ENCODE assay signal across 17 cellular contexts in the genomic region with DNA sequence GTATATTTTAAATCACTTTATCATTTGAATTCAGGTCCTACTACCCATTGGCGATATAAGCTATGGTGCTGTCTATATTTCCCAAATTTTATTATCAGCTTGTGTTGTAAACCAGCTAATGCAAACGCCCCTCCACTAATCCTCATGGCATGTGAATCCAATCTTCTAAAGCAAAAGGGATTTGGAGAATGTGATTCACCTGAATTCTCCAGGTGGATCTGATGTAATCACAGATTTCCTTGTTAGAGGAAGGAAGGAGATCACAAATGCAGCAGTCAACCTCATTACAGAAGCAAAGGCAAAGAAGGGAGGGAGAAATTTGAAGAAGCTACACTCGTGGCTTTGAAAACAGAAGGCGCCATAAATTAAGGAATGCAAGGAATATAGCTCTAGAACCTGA.
DNase-seq lines count a peak whose midpoint lies in the region; ATAC-seq and TF ChIP-seq lines count a peak whose summit lies in the region.
"Had no signal": no experiment of that assay in that cellular context is flagged by ENCODE, and none has a peak within 500 bp of the region (broad histone marks: within the 10 kb centered on the region; RNA-seq: fewer than 3 reads in every experiment).

No MANE protein-coding gene starts in this region.

- POLR2A ChIA-PET in SK-N-SH (lab: Yijun Ruan, JAX), result no interaction called here

- no peaks in the 10 kb centered on the region for H3K27me3 ChIP-seq in RWPE2 (ENCODE audit: insufficient read depth, poor library complexity, severe bottlenecking)
- no peaks in the 10 kb centered on the region for H3K27me3 ChIP-seq in heart right ventricle
- no peaks in the 10 kb centered on the region for H3K27me3 ChIP-seq in SK-N-SH (ENCODE audit: insufficient read depth)
- no peaks in the 10 kb centered on the region for H3K27me3 ChIP-seq in mammary epithelial cell (ENCODE audit: insufficient read depth, low read length)
- no peaks in the 10 kb centered on the region for H3K27me3 ChIP-seq in osteoblast (ENCODE audit: insufficient read depth, low read length)

- no peaks in the 10 kb centered on the region for H3K4me1 ChIP-seq in RWPE2 (ENCODE audit: insufficient read depth, poor library complexity, severe bottlenecking)
- H3K4me1 ChIP-seq in heart right ventricle, result no peaks in the 10 kb centered on the region
- no peaks in the 10 kb centered on the region; a peak in 1 of 4 replicates for H3K4me1 ChIP-seq in SK-N-SH (ENCODE audit: control insufficient read depth in 1 of 2, insufficient read depth in 2 of 2, low read depth in 1 of 2, low read length in 1 of 2)
- no peaks in the 10 kb centered on the region for H3K4me1 ChIP-seq in mammary epithelial cell (ENCODE audit: insufficient read depth, low read length)
- no peaks in the 10 kb centered on the region for H3K4me1 ChIP-seq in osteoblast (ENCODE audit: insufficient read depth, low read length)
- H3K4me1 ChIP-seq: A549 had no signal

- dilution Hi-C loops in mammary epithelial cell (cut with HindIII; ENCODE audit: low sequenced_read_pairs), result no loop called here

- in situ Hi-C loops in mammary epithelial cell (cut with MboI; ENCODE audit: low sequenced_read_pairs in 2 of 2), result no loop called here

- WGBS in heart right ventricle, 2 donors, result 61% methylated on average over 4 of the region's 4 CpGs
- 15% methylated on average over 4 of the region's 4 CpGs for WGBS in SK-N-SH (ENCODE audit: low lambda C conversion rate)
- 33% methylated on average over 4 of the region's 4 CpGs for WGBS in mammary epithelial cell (ENCODE audit: low coverage, missing lambda C conversion rate)

- TF ChIP-seq CTCF in RWPE2 (IDR thresholded peaks at IDR 0.05; ENCODE audit: poor library complexity, severe bottlenecking), result no peak
- TF ChIP-seq CTCF in heart right ventricle (IDR thresholded peaks at IDR 0.05), result no peak
- no peak for TF ChIP-seq CTCF in SK-N-SH (IDR thresholded peaks at IDR 0.05)
- no peak for TF ChIP-seq CTCF in mammary epithelial cell (conservative IDR thresholded peaks at IDR 0.05 in 1 of 2, IDR thresholded peaks at IDR 0.05 in 1 of 2; ENCODE audit: extremely low read depth in 1 of 2, insufficient read depth in 1 of 2, low read depth in 1 of 2, low read length in 2 of 2)
- no peak for TF ChIP-seq CTCF in osteoblast (IDR thresholded peaks at IDR 0.05; ENCODE audit: extremely low read depth, low read depth, low read length)

- no peak overlapping the region for H2AFZ ChIP-seq in SK-N-SH (ENCODE audit: low read depth)
- no peak overlapping the region for H2AFZ ChIP-seq in mammary epithelial cell (ENCODE audit: low read depth, low read length)
- H2AFZ ChIP-seq in osteoblast (ENCODE audit: low read length), result no peak overlapping the region
- H2AFZ ChIP-seq: GM23248 had no signal

- no peaks in the 10 kb centered on the region for H3K79me2 ChIP-seq in SK-N-SH (ENCODE audit: insufficient read depth)
- no peaks in the 10 kb centered on the region for H3K79me2 ChIP-seq in mammary epithelial cell (ENCODE audit: insufficient read depth, low read length)
- H3K79me2 ChIP-seq in osteoblast (ENCODE audit: insufficient read depth, low read length), result no peaks in the 10 kb centered on the region

- H3K9ac ChIP-seq in SK-N-SH (no peak overlapping the region), mammary epithelial cell (ENCODE audit: insufficient read depth, low read length) (no peak overlapping the region)
- H3K9ac ChIP-seq: GM23248 had no signal

- TF ChIP-seq RAD21 in SK-N-SH (IDR thresholded peaks at IDR 0.05; ENCODE audit: low read length), result no peak

- no peaks in the 10 kb centered on the region for H3F3A ChIP-seq in SK-N-SH (replicated peaks; ENCODE audit: insufficient read depth)

- no peaks in the 10 kb centered on the region for H3K9me3 ChIP-seq in RWPE2 (ENCODE audit: severe bottlenecking)
- no peaks in the 10 kb centered on the region for H3K9me3 ChIP-seq in heart right ventricle
- H3K9me3 ChIP-seq in SK-N-SH, result no peaks in the 10 kb centered on the region
- H3K9me3 ChIP-seq in mammary epithelial cell (replicated peaks; ENCODE audit: insufficient read depth, low read length), result no peaks in the 10 kb centered on the region
- no peaks in the 10 kb centered on the region for H3K9me3 ChIP-seq in osteoblast (ENCODE audit: low read depth, low read length)
- H3K9me3 ChIP-seq: A549 had no signal

- no peak overlapping the region for H3K27ac ChIP-seq in RWPE2 (ENCODE audit: poor library complexity, severe bottlenecking)
- no peak overlapping the region for H3K27ac ChIP-seq in heart right ventricle
- no peak overlapping the region for H3K27ac ChIP-seq in SK-N-SH (ENCODE audit: low read depth in 2 of 2, low read length in 1 of 2)
- no peak overlapping the region for H3K27ac ChIP-seq in mammary epithelial cell (ENCODE audit: insufficient read depth, low read depth, low read length)
- H3K27ac ChIP-seq in osteoblast (ENCODE audit: low read depth, low read length), result no peak overlapping the region
- H3K27ac ChIP-seq: A549, GM23248 had no signal

- intact Hi-C loops in heart right ventricle (cut with DNase I) (no loop called here), mammary epithelial cell (cut with micrococcal nuclease) (no loop called here)

- no peak for TF ChIP-seq EP300 in SK-N-SH (IDR thresholded peaks at IDR 0.05; ENCODE audit: borderline replicate concordance in 1 of 2, low read depth in 1 of 2, low read length in 1 of 2)

- peak; percentile 19; the same call in 1 of the 3 replicates for ATAC-seq in RWPE2 (ENCODE audit: low read depth)
- ATAC-seq in heart right ventricle, result no peak
- ATAC-seq: A549, Right ventricle myocardium inferior had no signal

- H3K36me3 ChIP-seq in RWPE2 (ENCODE audit: low read depth), result no peaks in the 10 kb centered on the region
- H3K36me3 ChIP-seq in heart right ventricle, result no peaks in the 10 kb centered on the region
- H3K36me3 ChIP-seq in SK-N-SH (replicated peaks in 1 of 2; ENCODE audit: control insufficient read depth in 1 of 2, insufficient read depth in 2 of 2, low read length in 1 of 2), result no peaks in the 10 kb centered on the region
- no peaks in the 10 kb centered on the region for H3K36me3 ChIP-seq in mammary epithelial cell (ENCODE audit: insufficient read depth, low read length)
- H3K36me3 ChIP-seq in osteoblast (ENCODE audit: insufficient read depth, low read length), result no peaks in the 10 kb centered on the region

- H4K20me1 ChIP-seq in SK-N-SH (ENCODE audit: insufficient read depth), result no peaks in the 10 kb centered on the region
- no peaks in the 10 kb centered on the region for H4K20me1 ChIP-seq in mammary epithelial cell (ENCODE audit: insufficient read depth, low read length)
- H4K20me1 ChIP-seq in osteoblast (ENCODE audit: insufficient read depth, low read length), result no peaks in the 10 kb centered on the region

- no peaks in the 10 kb centered on the region for H3K9me2 ChIP-seq in SK-N-SH

- DNase-seq in NCI-H82 (lab: John Stamatoyannopoulos, UW), result peak; percentile 37
- no peak for DNase-seq in NCI-H82 treated with DMSO at 0.1 percent for 48 hours (lab: John Stamatoyannopoulos, UW; ENCODE audit: unreplicated experiment)
- DNase-seq in RWPE2 (ENCODE audit: low spot score), result no peak
- DNase-seq in iPS DF 19.7 (ENCODE audit: low read depth, low spot score), result peak; percentile 48
- no peak for DNase-seq in heart right ventricle
- DNase-seq in SK-N-SH, result no peak
- DNase-seq in mammary epithelial cell, result no peak
- no peak for DNase-seq in osteoblast (ENCODE audit: insufficient read length, low spot score, missing footprints)
- DNase-seq: GM23248, KG1, NCI-H1092 treated with DMSO at 0.1 percent for 48 hours, NCI-H1694 treated with DMSO at 0.1 percent for 48 hours, NCI-H2081 treated with DMSO at 0.1 percent for 48 hours, NCI-H446 treated with DMSO at 0.1 percent for 48 hours, NCI-H526 treated with DMSO at 0.1 percent for 48 hours had no signal

- no peak overlapping the region for H3K4me3 ChIP-seq in RWPE2 (ENCODE audit: severe bottlenecking)
- H3K4me3 ChIP-seq in heart right ventricle, result no peak overlapping the region
- no peak overlapping the region for H3K4me3 ChIP-seq in SK-N-SH (ENCODE audit: low read depth in 2 of 2, low read length in 1 of 2)
- H3K4me3 ChIP-seq in mammary epithelial cell (replicated peaks in 1 of 3; ENCODE audit: insufficient read depth in 1 of 3, low read depth in 2 of 3, low read length in 3 of 3), result no peak overlapping the region
- H3K4me3 ChIP-seq in osteoblast (ENCODE audit: insufficient read depth, low read length), result no peak overlapping the region
- H3K4me3 ChIP-seq: A549, GM23248 had no signal

- CTCF ChIA-PET in SK-N-SH (lab: Yijun Ruan, JAX), result no interaction called here
- CTCF ChIA-PET in mammary epithelial cell (lab: Charles Lee; ENCODE audit: low non-redundant PET), result no interaction called here

- H3K4me2 ChIP-seq in SK-N-SH, result no peak overlapping the region
- H3K4me2 ChIP-seq in mammary epithelial cell (ENCODE audit: insufficient read depth, low read depth, low read length), result no peak overlapping the region
- no peak overlapping the region for H3K4me2 ChIP-seq in osteoblast (ENCODE audit: insufficient read depth, low read length)
- H3K4me2 ChIP-seq: A549 had no signal

- BruUV-seq in mammary epithelial cell (replicated peaks; lab: Mats Ljungman, UMichigan), result no TSS peak

TF ChIP-seq in SK-N-SH, 30 proteins besides CTCF, POLR2A, EP300 and RAD21 (continues in another document):
- TF ChIP-seq, protein P1, sequence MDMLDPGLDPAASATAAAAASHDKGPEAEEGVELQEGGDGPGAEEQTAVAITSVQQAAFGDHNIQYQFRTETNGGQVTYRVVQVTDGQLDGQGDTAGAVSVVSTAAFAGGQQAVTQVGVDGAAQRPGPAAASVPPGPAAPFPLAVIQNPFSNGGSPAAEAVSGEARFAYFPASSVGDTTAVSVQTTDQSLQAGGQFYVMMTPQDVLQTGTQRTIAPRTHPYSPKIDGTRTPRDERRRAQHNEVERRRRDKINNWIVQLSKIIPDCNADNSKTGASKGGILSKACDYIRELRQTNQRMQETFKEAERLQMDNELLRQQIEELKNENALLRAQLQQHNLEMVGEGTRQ (IDR thresholded peaks at IDR 0.05; ENCODE audit: borderline replicate concordance, low read depth, low read length), result no peak
- no peak for TF ChIP-seq SMC3 (IDR thresholded peaks at IDR 0.05; ENCODE audit: low read depth, low read length)
- no peak for TF ChIP-seq NRF1 (IDR thresholded peaks at IDR 0.05; ENCODE audit: low read depth, low read length)
- no peak for TF ChIP-seq EZH2phosphoT487 (IDR thresholded peaks at IDR 0.05; ENCODE audit: borderline replicate concordance, low read depth)
- TF ChIP-seq FOSL2 (IDR thresholded peaks at IDR 0.05; ENCODE audit: borderline replicate concordance, low read depth), result no peak
- no peak for TF ChIP-seq RCOR1 (IDR thresholded peaks at IDR 0.05; ENCODE audit: low read length)
- TF ChIP-seq CHD2 (IDR thresholded peaks at IDR 0.05; ENCODE audit: low read length, partially characterized antibody), result no peak
- no peak for TF ChIP-seq GABPA (IDR thresholded peaks at IDR 0.05; ENCODE audit: low read depth)
- no peak for TF ChIP-seq RFX5 (IDR thresholded peaks at IDR 0.05; ENCODE audit: low read length)
- TF ChIP-seq NFIC (IDR thresholded peaks at IDR 0.05; ENCODE audit: borderline replicate concordance), result no peak

Comparison
In these comparisons a context has a peak if more than half of its experiments do, and no peak if none do; other contexts are left out.
1. DNase-seq: peak in NCI-H82 (single experiment) and iPS DF 19.7 (single experiment); none in NCI-H82 treated with DMSO at 0.1 percent for 48 hours (single experiment), RWPE2 (single experiment), heart right ventricle (0 of 2), SK-N-SH (single experiment), mammary epithelial cell (single experiment) and osteoblast (single experiment).